In genomic region chr20:49913399-49914047, GRCh38 we compare ENCODE assay signal across 11 cellular contexts. TPM values are rescaled to one million over a fixed set of nuclear protein-coding genes. Genes with fewer than 3 reads are reported as not detected.
DNase-seq lines count a peak whose midpoint lies in the region; ATAC-seq and TF ChIP-seq lines count a peak whose summit lies in the region.
"Had no signal": no experiment of that assay in that cellular context is flagged by ENCODE, and none has a peak within 500 bp of the region (broad histone marks: within the 10 kb centered on the region; RNA-seq: fewer than 3 reads in every experiment).

No MANE protein-coding gene starts in this region.

- no peaks in the 10 kb centered on the region for H3F3A ChIP-seq in Loucy (ENCODE audit: low read depth)

- H3K9me3 Mint-ChIP-seq in chondrocyte (ENCODE audit: low read depth) (no peaks in the 10 kb centered on the region), nephron (no peaks in the 10 kb centered on the region)

- no peak overlapping the region for H2AFZ ChIP-seq in Loucy (ENCODE audit: low read length)

- ATAC-seq in HG03175 (IDR thresholded peaks at IDR 0.05; ENCODE audit: unreplicated experiment) = no peak
- ATAC-seq: right cardiac atrium had no signal

- H3K9me3 ChIP-seq in Loucy (ENCODE audit: insufficient read depth, low read depth, low read length) = no peaks in the 10 kb centered on the region

- no peaks in the 10 kb centered on the region for H3K9me2 ChIP-seq in Loucy (replicated peaks; ENCODE audit: low read depth, low read length)

- H3K4me1 ChIP-seq in Loucy (ENCODE audit: insufficient read depth, low read length, poor library complexity, severe bottlenecking) = peaks cover 30% of the 10 kb centered on the region

- peak in 10 of 14 donors; percentile 21 to 70 (median 44) for DNase-seq in C1 segment of cervical spinal cord (lab: John Stamatoyannopoulos, UW)
- DNase-seq in chondrocyte (ENCODE audit: low spot score) = no peak
- DNase-seq in GM19238 (ENCODE audit: insufficient read length, low spot score) = no peak
- DNase-seq in NCI-H510A (lab: John Stamatoyannopoulos, UW) = no peak
- no peak for DNase-seq in LoVo (ENCODE audit: low spot score)
- DNase-seq: EL; right cardiac atrium; stimulated activated naive CD4-positive, alpha-beta T cell had no signal

- H3K4me1 Mint-ChIP-seq in chondrocyte (ENCODE audit: low read depth) = peaks cover 36% of the 10 kb centered on the region
- H3K4me1 Mint-ChIP-seq in nephron = peaks cover 47% of the 10 kb centered on the region

- H3K4me3 Mint-ChIP-seq in chondrocyte (ENCODE audit: unreplicated experiment) = peak overlapping the region; percentile 95
- peak overlapping the region; percentile 91 to 99 (median 95) for H3K4me3 Mint-ChIP-seq in nephron

- H3K9ac ChIP-seq in Loucy (ENCODE audit: low read depth, low read length, poor library complexity, severe bottlenecking) = peak overlapping the region; percentile 74

- H4K20me1 ChIP-seq in Loucy (ENCODE audit: insufficient read depth, low read length, poor library complexity, severe bottlenecking) = peaks cover 24% of the 10 kb centered on the region

- H3K27me3 Mint-ChIP-seq in chondrocyte (ENCODE audit: low read depth) (no peaks in the 10 kb centered on the region), nephron (ENCODE audit: low read depth) (no peaks in the 10 kb centered on the region)

- H3K27ac Mint-ChIP-seq in chondrocyte (ENCODE audit: unreplicated experiment) = peak overlapping the region; percentile 94
- peak overlapping the region; percentile 44 to 70 (median 63) for H3K27ac Mint-ChIP-seq in nephron

- TF ChIP-seq CTCF in Loucy (conservative IDR thresholded peaks at IDR 0.05; ENCODE audit: low read length) = no peak
- TF ChIP-seq CTCF in chondrocyte (IDR thresholded peaks at IDR 0.05) = no peak
- no peak for TF ChIP-seq CTCF in nephron (IDR thresholded peaks at IDR 0.05; ENCODE audit: unreplicated experiment in 3 of 3)

- H3K36me3 Mint-ChIP-seq in chondrocyte (ENCODE audit: low read depth) = no peaks in the 10 kb centered on the region
- H3K36me3 Mint-ChIP-seq in nephron (ENCODE audit: low read depth) = peaks cover 2% of the 10 kb centered on the region

- peak overlapping the region; percentile 80 for H3K4me3 ChIP-seq in Loucy (ENCODE audit: low read length, poor library complexity, severe bottlenecking)

- peaks cover 39% of the 10 kb centered on the region for H3K79me2 ChIP-seq in Loucy (ENCODE audit: insufficient read depth, low read length)

- no peaks in the 10 kb centered on the region for H3K36me3 ChIP-seq in Loucy (ENCODE audit: insufficient read depth, low read length)

- no peaks in the 10 kb centered on the region for H3K27me3 ChIP-seq in Loucy (ENCODE audit: insufficient read depth, low read length, poor library complexity, severe bottlenecking)

- H3K4me2 ChIP-seq in Loucy (ENCODE audit: low read depth, low read length, poor library complexity, severe bottlenecking) = peak overlapping the region; percentile 100

RNA-seq across cellular contexts. Expression of gene SPATA2, which starts 1.8 kb away (rescaled TPM):
- total RNA-seq in chondrocyte = 5.6 to 6.5 TPM (median 5.9 TPM) in 3 replicates

RNA-seq across cellular contexts. Expression of gene RNF114, which starts 22.7 kb away (rescaled TPM):
- 45.4 to 49.5 TPM (median 46.2 TPM) in 3 replicates for total RNA-seq in chondrocyte

Comparison
In these comparisons a context has a peak if more than half of its experiments do, and no peak if none do; other contexts are left out.
1. DNase-seq: peak in C1 segment of cervical spinal cord (10 of 14); none in chondrocyte (single experiment), GM19238 (single experiment), NCI-H510A (single experiment) and LoVo (single experiment).